Comparison of ENCODE assay signal across 8 cellular contexts in genomic region chr21:45404726-45405270, GRCh38.
A peak's percentile ranks its signal among the peaks of the same experiment; 100 is the strongest.
DNase-seq lines count a peak whose midpoint lies in the region; ATAC-seq lines count a peak whose summit lies in the region.

Gene COL18A1 (plus strand): TSS chr21:45405165. CDS start chr21:45405231, 66 bp downstream.

- H3K36me3 Mint-ChIP-seq in T-helper 1 cell treated with Interleukin-12 subunit alpha and Interleukin-12 subunit beta and Interleukin-4 antibody, amounts not matched to agents 30 μg/mL and 1 μg/mL, for 36 hours (ENCODE audit: low read depth), result peaks cover 1% of the 10 kb centered on the region
- peaks cover 2% of the 10 kb centered on the region for H3K36me3 Mint-ChIP-seq in central memory CD8-positive, alpha-beta T cell (ENCODE audit: insufficient read depth)

- H3K27me3 Mint-ChIP-seq in T-helper 1 cell treated with Interleukin-12 subunit alpha and Interleukin-12 subunit beta and Interleukin-4 antibody, amounts not matched to agents 30 μg/mL and 1 μg/mL, for 36 hours (ENCODE audit: low read depth), result peaks cover 59% of the 10 kb centered on the region
- H3K27me3 Mint-ChIP-seq in central memory CD8-positive, alpha-beta T cell, result peaks cover 86% of the 10 kb centered on the region

- no peak for ATAC-seq in central memory CD8-positive, alpha-beta T cell (replicated peaks; ENCODE audit: extremely low read depth, poor library complexity, severe bottlenecking)
- ATAC-seq in GM18867 (IDR thresholded peaks at IDR 0.05; ENCODE audit: unreplicated experiment) (no peak), GM21619 (IDR thresholded peaks at IDR 0.05; ENCODE audit: unreplicated experiment) (no peak)

- peak within 1 kb of the TSS; percentile 78 for H3K4me3 Mint-ChIP-seq in T-helper 1 cell treated with Interleukin-12 subunit alpha and Interleukin-12 subunit beta and Interleukin-4 antibody, amounts not matched to agents 30 μg/mL and 1 μg/mL, for 36 hours
- peak within 1 kb of the TSS; percentile 75 for H3K4me3 Mint-ChIP-seq in central memory CD8-positive, alpha-beta T cell

- peaks cover 4% of the 10 kb centered on the region for H3K4me1 Mint-ChIP-seq in T-helper 1 cell treated with Interleukin-12 subunit alpha and Interleukin-12 subunit beta and Interleukin-4 antibody, amounts not matched to agents 30 μg/mL and 1 μg/mL, for 36 hours (ENCODE audit: low read depth)
- peaks cover 9% of the 10 kb centered on the region for H3K4me1 Mint-ChIP-seq in central memory CD8-positive, alpha-beta T cell

- peak; percentile 56 for DNase-seq in DMS53 (lab: John Stamatoyannopoulos, UW)
- DNase-seq in DMS53 treated with DMSO at 0.1 percent for 48 hours (lab: John Stamatoyannopoulos, UW; ENCODE audit: unreplicated experiment), result no peak
- DNase-seq in central memory CD8-positive, alpha-beta T cell (ENCODE audit: low spot score in 2 of 2), result no peak
- DNase-seq in kidney tubule cell (ENCODE audit: low spot score), result peak; percentile 69
- peak; percentile 29 for DNase-seq in stimulated activated CD4-positive, alpha-beta T cell treated with anti-CD3 and anti-CD28 coated beads, Interleukin-2, amount 100 ng/mL, for 4 hours (ENCODE audit: low read depth)

- peaks cover 6% of the 10 kb centered on the region for H3K9me3 Mint-ChIP-seq in T-helper 1 cell treated with Interleukin-12 subunit alpha and Interleukin-12 subunit beta and Interleukin-4 antibody, amounts not matched to agents 30 μg/mL and 1 μg/mL, for 36 hours
- H3K9me3 Mint-ChIP-seq in central memory CD8-positive, alpha-beta T cell, result peaks cover 8% of the 10 kb centered on the region

- peak within 1 kb of the TSS; percentile 45 for H3K27ac Mint-ChIP-seq in T-helper 1 cell treated with Interleukin-12 subunit alpha and Interleukin-12 subunit beta and Interleukin-4 antibody, amounts not matched to agents 30 μg/mL and 1 μg/mL, for 36 hours
- H3K27ac Mint-ChIP-seq in central memory CD8-positive, alpha-beta T cell (ENCODE audit: low read depth), result no peak within 1 kb of the TSS

Comparison
In these comparisons a context has a peak if more than half of its experiments do, and no peak if none do; other contexts are left out.
1. DNase-seq: peak in DMS53 (single experiment), kidney tubule cell (single experiment) and stimulated activated CD4-positive, alpha-beta T cell treated with anti-CD3 and anti-CD28 coated beads, Interleukin-2, amount 100 ng/mL, for 4 hours (single experiment); none in DMS53 treated with DMSO at 0.1 percent for 48 hours (single experiment) and central memory CD8-positive, alpha-beta T cell (0 of 2).